ENCODE assay signal across 9 cellular contexts in genomic region chr10:70380350-70381135, GRCh38. TPM values are rescaled to one million over a fixed set of nuclear protein-coding genes. Genes with fewer than 3 reads are reported as not detected.
DNase-seq lines count a peak whose midpoint lies in the region; ATAC-seq and TF ChIP-seq lines count a peak whose summit lies in the region.
"Had no signal": no experiment of that assay in that cellular context is flagged by ENCODE, and none has a peak within 500 bp of the region (broad histone marks: within the 10 kb centered on the region; RNA-seq: fewer than 3 reads in every experiment).

No MANE protein-coding gene starts in this region.

- H3K9me3 Mint-ChIP-seq in activated naive CD8-positive, alpha-beta T cell (ENCODE audit: low read depth), result no peaks in the 10 kb centered on the region
- H3K9me3 Mint-ChIP-seq in activated naive CD8-positive, alpha-beta T cell treated with anti-CD3 and anti-CD28 coated beads for 36 hours, result peaks cover 5% of the 10 kb centered on the region
- H3K9me3 Mint-ChIP-seq in glutamatergic neuron (ENCODE audit: unreplicated experiment), result peaks cover 13% of the 10 kb centered on the region

- H3K4me3 Mint-ChIP-seq in activated naive CD8-positive, alpha-beta T cell, result peak overlapping the region; percentile 87
- H3K4me3 Mint-ChIP-seq in activated naive CD8-positive, alpha-beta T cell treated with anti-CD3 and anti-CD28 coated beads for 36 hours, result no peak overlapping the region
- H3K4me3 Mint-ChIP-seq in glutamatergic neuron (ENCODE audit: unreplicated experiment), result peak overlapping the region; percentile 92

- H3K9ac ChIP-seq in skeletal muscle tissue (ENCODE audit: low read depth in 1 of 3, low read length in 3 of 3), result peak overlapping the region; percentile 90 to 98 (median 97)

- DNase-seq in activated naive CD8-positive, alpha-beta T cell treated with anti-CD3 and anti-CD28 coated beads for 36 hours, result no peak
- DNase-seq in RWPE1 (ENCODE audit: low spot score) (no peak), glutamatergic neuron (no peak), NCI-H2196 (lab: John Stamatoyannopoulos, UW; ENCODE audit: unreplicated experiment) (no peak), D341Med (ENCODE audit: low spot score) (no peak)

- no peak for ATAC-seq in GM18909 (IDR thresholded peaks at IDR 0.05; ENCODE audit: poor library complexity, unreplicated experiment)

- peaks cover 2% of the 10 kb centered on the region for H3K27me3 Mint-ChIP-seq in activated naive CD8-positive, alpha-beta T cell
- H3K27me3 Mint-ChIP-seq in activated naive CD8-positive, alpha-beta T cell treated with anti-CD3 and anti-CD28 coated beads for 36 hours, result peaks cover 4% of the 10 kb centered on the region
- peaks cover 15% of the 10 kb centered on the region for H3K27me3 Mint-ChIP-seq in glutamatergic neuron (ENCODE audit: unreplicated experiment)

- H3K27ac Mint-ChIP-seq in activated naive CD8-positive, alpha-beta T cell, result no peak overlapping the region
- no peak overlapping the region for H3K27ac Mint-ChIP-seq in activated naive CD8-positive, alpha-beta T cell treated with anti-CD3 and anti-CD28 coated beads for 36 hours
- H3K27ac Mint-ChIP-seq in glutamatergic neuron (ENCODE audit: unreplicated experiment), result peak overlapping the region; percentile 50

- H3K36me3 Mint-ChIP-seq in activated naive CD8-positive, alpha-beta T cell, result peaks cover 3% of the 10 kb centered on the region
- H3K36me3 Mint-ChIP-seq in activated naive CD8-positive, alpha-beta T cell treated with anti-CD3 and anti-CD28 coated beads for 36 hours, result peaks cover 7% of the 10 kb centered on the region
- H3K36me3 Mint-ChIP-seq in glutamatergic neuron (ENCODE audit: unreplicated experiment), result no peaks in the 10 kb centered on the region

- H3K27me3 ChIP-seq in skeletal muscle tissue (ENCODE audit: control insufficient read depth in 3 of 3, insufficient read depth in 3 of 3, low read length in 3 of 3), result no peaks in the 10 kb centered on the region

- peak overlapping the region; percentile 86 to 97 (median 88) for H3K4me3 ChIP-seq in skeletal muscle tissue (ENCODE audit: low read length in 3 of 3)

- H3K27ac ChIP-seq in RWPE1 (peak overlapping the region; percentile 14; the same call in 1 of the 2 replicates), skeletal muscle tissue (ENCODE audit: low read depth, low read length) (peak overlapping the region; percentile 92)
- H3K27ac ChIP-seq: neutrophil had no signal

- peaks cover 0 to 2% (median 0%) of the 10 kb centered on the region in 3 donors for H3K9me3 ChIP-seq in skeletal muscle tissue (ENCODE audit: control insufficient read depth in 3 of 3, low read length in 3 of 3)
- H3K9me3 ChIP-seq: neutrophil had no signal

- TF ChIP-seq CTCF in RWPE1 (conservative IDR thresholded peaks at IDR 0.05; ENCODE audit: low read depth) (no peak), glutamatergic neuron (IDR thresholded peaks at IDR 0.05; ENCODE audit: partially characterized antibody, unreplicated experiment) (no peak)

- peaks cover 8% of the 10 kb centered on the region for H3K4me1 Mint-ChIP-seq in activated naive CD8-positive, alpha-beta T cell (ENCODE audit: low read depth)
- H3K4me1 Mint-ChIP-seq in activated naive CD8-positive, alpha-beta T cell treated with anti-CD3 and anti-CD28 coated beads for 36 hours, result peaks cover 8% of the 10 kb centered on the region
- H3K4me1 Mint-ChIP-seq in glutamatergic neuron (ENCODE audit: low read depth, unreplicated experiment), result peaks cover 8% of the 10 kb centered on the region

- POLR2A ChIA-PET in RWPE1 (lab: Yijun Ruan, JAX; ENCODE audit: low non-redundant PET), result no interaction called here

- peaks cover 47 to 57% (median 48%) of the 10 kb centered on the region in 3 donors for H3K4me1 ChIP-seq in skeletal muscle tissue (ENCODE audit: control insufficient read depth in 3 of 3, insufficient read depth in 3 of 3, low read length in 3 of 3)

- CTCF ChIA-PET in RWPE1 (lab: Yijun Ruan, JAX), result interaction anchor here (0.5 kb wide), 1 partner anchor 23 kb away, joined by 3 read pairs; no protein-coding TSS in a partner anchor

- H3K36me3 ChIP-seq in skeletal muscle tissue (ENCODE audit: control insufficient read depth in 3 of 3, insufficient read depth in 3 of 3, low read length in 3 of 3), result peaks cover 1 to 8% (median 3%) of the 10 kb centered on the region in 3 donors
- H3K36me3 ChIP-seq: neutrophil had no signal

RNA-seq across cellular contexts. Expression of gene LRRC20, which starts 1.9 kb away (rescaled TPM):
- total RNA-seq in activated naive CD8-positive, alpha-beta T cell treated with anti-CD3 and anti-CD28 coated beads for 36 hours, result 10 to 100 TPM; 14.0 to 16.0 TPM
- total RNA-seq in glutamatergic neuron (ENCODE audit: unreplicated experiment), result 24.0 TPM
- 10.4 TPM for total RNA-seq in skeletal muscle tissue

RNA-seq across cellular contexts. Expression of gene EIF4EBP2, which starts 23.4 kb away (rescaled TPM):
- 10 to 100 TPM; 31.0 to 31.4 TPM for total RNA-seq in activated naive CD8-positive, alpha-beta T cell treated with anti-CD3 and anti-CD28 coated beads for 36 hours
- 130 TPM for total RNA-seq in glutamatergic neuron (ENCODE audit: unreplicated experiment)
- total RNA-seq in skeletal muscle tissue, result 39.7 TPM
